8 cellular contexts compared by ENCODE assay signal in the genomic region with DNA sequence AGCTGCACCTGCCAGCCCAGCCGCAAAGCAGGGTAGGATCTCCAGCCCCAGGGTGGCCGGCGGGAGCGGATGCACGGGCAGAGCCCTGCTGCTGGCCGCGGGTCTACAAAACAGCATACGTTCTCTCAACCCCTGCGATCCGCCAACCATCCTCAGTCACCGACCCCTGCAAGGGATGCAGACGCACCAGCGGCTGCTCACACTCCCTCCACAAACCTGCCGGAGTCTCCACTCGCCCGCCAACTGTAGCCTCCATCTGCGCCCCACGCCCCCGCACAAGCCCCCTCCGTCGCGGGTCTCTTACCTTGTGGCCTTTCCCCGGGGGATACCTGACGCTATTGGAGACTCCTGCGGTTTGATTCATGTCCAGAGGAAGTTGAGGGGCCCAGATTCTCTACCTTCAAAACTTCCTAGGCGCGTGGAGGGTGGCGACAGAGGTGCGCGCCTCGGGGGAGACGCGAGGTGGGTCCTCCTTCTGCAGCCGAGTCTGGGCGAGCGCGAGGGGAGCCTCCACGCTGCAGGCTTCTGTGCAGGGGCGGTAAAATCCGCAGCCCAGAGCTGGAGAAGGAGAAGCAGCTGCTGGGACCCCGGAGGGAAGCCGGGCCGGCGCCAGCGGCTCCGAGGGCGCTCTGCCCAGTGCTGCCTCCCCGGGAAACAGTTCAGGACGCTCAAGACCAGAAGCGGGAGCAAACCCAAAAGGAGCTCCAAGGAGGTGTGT.
A peak's percentile ranks its signal among the peaks of the same experiment; 100 is the strongest.
DNase-seq lines count a peak whose midpoint lies in the region; ATAC-seq, FAIRE-seq and TF ChIP-seq lines count a peak whose summit lies in the region.
"Not testable (repeated sequence)": the region's sequence is repeated elsewhere in the genome, so short reads cannot be mapped to it uniquely, and the experiment has no call there.

No MANE protein-coding gene starts in this region.

- not testable (repeated sequence) for H3K23ac ChIP-seq in H1 (ENCODE audit: insufficient read length)

- not testable (repeated sequence) for H2AFZ ChIP-seq in GM23338; H1 (ENCODE audit: low read length)

- not testable (repeated sequence) for H3K14ac ChIP-seq in H1 (ENCODE audit: insufficient read length)

- H3K36me3 Mint-ChIP-seq in GM23338 (ENCODE audit: low read depth); activated T-cell treated with anti-CD3 and anti-CD28 coated beads, Interleukin-2, amount 50 U/mL, for 72 hours (ENCODE audit: insufficient read depth in 2 of 2); type B pancreatic cell: not testable (repeated sequence)

- not testable (repeated sequence) for H3K9me2 ChIP-seq in GM23338 (ENCODE audit: insufficient read depth)

- H3K18ac ChIP-seq in H1 (ENCODE audit: extremely low read depth, low read length), result not testable (repeated sequence)

- not testable (repeated sequence) for TF ChIP-seq POLR2A in H1 (IDR thresholded peaks at IDR 0.05; ENCODE audit: control extremely low read depth in 1 of 2, low read depth in 2 of 2, low read length in 2 of 2); right lobe of liver (IDR thresholded peaks at IDR 0.05)

- not testable (repeated sequence) for H2BK20ac ChIP-seq in H1 (ENCODE audit: low read length)

- H3K4me3 Mint-ChIP-seq in GM23338, result peak overlapping the region; percentile 75
- H3K4me3 Mint-ChIP-seq in activated T-cell treated with anti-CD3 and anti-CD28 coated beads, Interleukin-2, amount 50 U/mL, for 72 hours, result peak overlapping the region; percentile 46 to 63
- H3K4me3 Mint-ChIP-seq in type B pancreatic cell, result peak overlapping the region; percentile 68

- not testable (repeated sequence) for TF ChIP-seq RAD21 in H1 (IDR thresholded peaks at IDR 0.05 in 1 of 2, conservative IDR thresholded peaks at IDR 0.05 in 1 of 2; ENCODE audit: low read depth in 2 of 2, low read length in 2 of 2)

- 2% methylated on average over 23 of the region's 50 CpGs; no CpG with 5 or more reads in 1 of the 2 experiments for WGBS in H1 (ENCODE audit: extremely low coverage in 1 of 2, insufficient coverage in 1 of 2, insufficient read length in 1 of 2, insufficient replicate concordance in 2 of 2, low coverage in 1 of 2, low lambda C conversion rate in 2 of 2, missing lambda C conversion rate in 1 of 2), 2 experiments
- 6% methylated on average over 12 of the region's 50 CpGs for WGBS in right lobe of liver (ENCODE audit: insufficient coverage, low coverage, low lambda C conversion rate, missing lambda C conversion rate)
- WGBS in pancreas, 2 donors, result 5 to 8% methylated on average over 23 to 24 of the region's 50 CpGs

- not testable (repeated sequence) for H4K20me1 ChIP-seq in GM23338 (replicated peaks; ENCODE audit: insufficient read depth); H1 (replicated peaks in 1 of 2; ENCODE audit: control insufficient read depth in 1 of 2, insufficient read depth in 2 of 2, low read length in 2 of 2)

- not testable (repeated sequence) for H4K91ac ChIP-seq in H1 (replicated peaks; ENCODE audit: insufficient read length, low read length)

- H3K27ac Mint-ChIP-seq in GM23338; activated T-cell treated with anti-CD3 and anti-CD28 coated beads, Interleukin-2, amount 50 U/mL, for 72 hours; type B pancreatic cell: not testable (repeated sequence)

- H2AK5ac ChIP-seq in H1 (ENCODE audit: low read depth, low read length), result not testable (repeated sequence)

- not testable (repeated sequence) for H3K56ac ChIP-seq in H1 (replicated peaks; ENCODE audit: insufficient read length, low read depth, low read length)

- not testable (repeated sequence) for H3K9me3 Mint-ChIP-seq in GM23338; activated T-cell treated with anti-CD3 and anti-CD28 coated beads, Interleukin-2, amount 50 U/mL, for 72 hours; type B pancreatic cell

- H3K27me3 Mint-ChIP-seq in GM23338 (ENCODE audit: insufficient read depth, low read depth, poor library complexity) (peaks cover 29% of the 10 kb centered on the region), type B pancreatic cell (peaks cover 45% of the 10 kb centered on the region)
- H3K27me3 Mint-ChIP-seq in activated T-cell treated with anti-CD3 and anti-CD28 coated beads, Interleukin-2, amount 50 U/mL, for 72 hours (ENCODE audit: low read depth), result peaks cover 32% of the 10 kb centered on the region

- not testable (repeated sequence) for H4K8ac ChIP-seq in H1 (ENCODE audit: extremely low read depth, insufficient read depth, low read length)

- H2BK120ac ChIP-seq in H1 (replicated peaks; ENCODE audit: low read depth, low read length), result not testable (repeated sequence)

- not testable (repeated sequence) for H3K4me1 ChIP-seq in GM23338 (ENCODE audit: insufficient read depth); H1 (replicated peaks in 1 of 4; ENCODE audit: control insufficient read depth in 3 of 4, insufficient read depth in 4 of 4, low read length in 3 of 4); iPS-15b (ENCODE audit: control insufficient read depth, insufficient read depth, low read length); right lobe of liver; pancreas

- not testable (repeated sequence) for H3K23me2 ChIP-seq in H1 (ENCODE audit: low read depth, low read length)

- H3K27ac ChIP-seq in GM23338 (ENCODE audit: low read depth); H1 (ENCODE audit: low read depth, low read length); right lobe of liver; pancreas: not testable (repeated sequence)

- H3K79me1 ChIP-seq in H1 (ENCODE audit: low read depth, low read length), result not testable (repeated sequence)

- H3K4me2 ChIP-seq in GM23338, result peak overlapping the region; percentile 78
- H3K4me2 ChIP-seq in H1 (ENCODE audit: insufficient read depth in 1 of 2, low read depth in 2 of 2, low read length in 2 of 2), result peak overlapping the region; percentile 81 to 85

- intact Hi-C loops in right lobe of liver (cut with DNase I); pancreas (cut with DNase I): not testable (repeated sequence)

- not testable (repeated sequence) for TF ChIP-seq CTCF in GM23338 (conservative IDR thresholded peaks at IDR 0.05; ENCODE audit: low read depth in 2 of 2); H1 (IDR thresholded peaks at IDR 0.05; ENCODE audit: control extremely low read depth in 1 of 3, insufficient read depth in 1 of 3, low read depth in 1 of 3, low read length in 3 of 3); right lobe of liver (IDR thresholded peaks at IDR 0.05); pancreas (IDR thresholded peaks at IDR 0.05); type B pancreatic cell (conservative IDR thresholded peaks at IDR 0.05)

- H2BK15ac ChIP-seq in H1 (ENCODE audit: low read length), result not testable (repeated sequence)

- not testable (repeated sequence) for H2BK5ac ChIP-seq in H1 (ENCODE audit: low read depth, low read length)

- not testable (repeated sequence) for H3K4ac ChIP-seq in H1 (replicated peaks; ENCODE audit: insufficient read length, low read depth, low read length)

- not testable (repeated sequence) for H3K9ac ChIP-seq in H1 (replicated peaks in 1 of 4; ENCODE audit: extremely low read depth in 1 of 4, low read depth in 3 of 4, low read length in 3 of 4); iPS-15b (ENCODE audit: low read depth, low read length)

- FAIRE-seq in H1 (lab: Jason Lieb, UNC); pancreas (lab: Jason Lieb, UNC): not testable (repeated sequence)

- H3K27me3 ChIP-seq in GM23338 (ENCODE audit: insufficient read depth) (peaks cover 49% of the 10 kb centered on the region), H1 (replicated peaks in 1 of 4; ENCODE audit: control insufficient read depth in 3 of 4, extremely low read depth in 1 of 4, insufficient read depth in 3 of 4, low read length in 3 of 4) (peaks cover 8 to 21% (median 20%) of the 10 kb centered on the region in 4 experiments), iPS-15b (ENCODE audit: control insufficient read depth, insufficient read depth, low read length) (peaks cover 40% of the 10 kb centered on the region)
- not testable (repeated sequence) for H3K27me3 ChIP-seq in right lobe of liver, pancreas

- H3K4me1 Mint-ChIP-seq in GM23338; activated T-cell treated with anti-CD3 and anti-CD28 coated beads, Interleukin-2, amount 50 U/mL, for 72 hours (ENCODE audit: low read depth); type B pancreatic cell (ENCODE audit: unreplicated experiment): not testable (repeated sequence)

- CTCF ChIA-PET in H1 (lab: Charles Lee; ENCODE audit: partially characterized antibody), result not testable (repeated sequence)

- not testable (repeated sequence) for H3K79me2 ChIP-seq in GM23338 (replicated peaks; ENCODE audit: insufficient read depth); H1 (ENCODE audit: control insufficient read depth in 1 of 2, insufficient read depth in 2 of 2, low read length in 2 of 2)

- TF ChIP-seq EP300 in H1 (IDR thresholded peaks at IDR 0.05; ENCODE audit: borderline replicate concordance in 1 of 2, low read depth in 2 of 2, low read length in 2 of 2), result not testable (repeated sequence)

- H3K9me3 ChIP-seq in H1 (ENCODE audit: insufficient read depth in 2 of 2, low read depth in 1 of 2, low read length in 1 of 2); iPS-15b (ENCODE audit: control insufficient read depth, insufficient read depth, low read length); right lobe of liver; pancreas: not testable (repeated sequence)

- ATAC-seq in GM23338 (peak; percentile 75), right lobe of liver (peak in 3 of 4 donors; percentile 15 to 29 (median 17)), pancreas (peak; percentile 30 to 46 (median 41))
- not testable (repeated sequence) for ATAC-seq in activated T-cell treated with anti-CD3 and anti-CD28 coated beads, Interleukin-2, amount 50 U/mL, for 72 hours (replicated peaks in 1 of 2)

- H3F3A ChIP-seq in GM23338 (replicated peaks; ENCODE audit: low read depth), result not testable (repeated sequence)

- not testable (repeated sequence) for H4K5ac ChIP-seq in H1 (ENCODE audit: insufficient read length, low read depth, low read length)

- POLR2A ChIA-PET in H1 (lab: Charles Lee; ENCODE audit: partially characterized antibody), result not testable (repeated sequence)

- H3K4me3 ChIP-seq in GM23338, result peak overlapping the region; percentile 56
- H3K4me3 ChIP-seq in H1 (ENCODE audit: extremely low read depth in 1 of 4, insufficient read depth in 2 of 4, low read depth in 3 of 4, low read length in 4 of 4), result peak overlapping the region; percentile 12 to 58 (median 30); a peak in 7 of 8 replicates
- peak overlapping the region; percentile 48 for H3K4me3 ChIP-seq in iPS-15b (ENCODE audit: low read depth, low read length)
- H3K4me3 ChIP-seq in right lobe of liver, pancreas: not testable (repeated sequence)

- H2BK12ac ChIP-seq in H1 (ENCODE audit: low read depth, low read length), result not testable (repeated sequence)

- DNase-seq in GM23338 (ENCODE audit: low spot score) (peak; percentile 50), NCI-H345 treated with DMSO at 0.1 percent for 48 hours (lab: John Stamatoyannopoulos, UW; ENCODE audit: unreplicated experiment) (peak; percentile 9), H1 (ENCODE audit: low read depth in 1 of 2, low spot score in 2 of 2) (peak in 1 of 2 experiments; percentile 71), pancreas (peak in 1 of 6 donors; percentile 47)
- DNase-seq in activated T-cell treated with anti-CD3 and anti-CD28 coated beads, Interleukin-2, amount 50 U/mL, for 72 hours, result peak in 1 of 2 donors; percentile 2
- DNase-seq in right lobe of liver; type B pancreatic cell (ENCODE audit: extremely low spot score, unreplicated experiment): not testable (repeated sequence)

- not testable (repeated sequence) for H3K36me3 ChIP-seq in GM23338 (ENCODE audit: insufficient read depth); H1 (ENCODE audit: control insufficient read depth in 2 of 4, insufficient read depth in 4 of 4, low read length in 3 of 4); iPS-15b (ENCODE audit: control insufficient read depth, insufficient read depth, low read length); right lobe of liver; pancreas
